Comparison of ENCODE assay signal across 9 cellular contexts in genomic region chr19:3784607-3785463, GRCh38. TPM values are rescaled to one million over a fixed set of nuclear protein-coding genes. Genes with fewer than 3 reads are reported as not detected.
DNase-seq lines count a peak whose midpoint lies in the region; ATAC-seq and TF ChIP-seq lines count a peak whose summit lies in the region.
"Had no signal": no experiment of that assay in that cellular context is flagged by ENCODE, and none has a peak within 500 bp of the region (broad histone marks: within the 10 kb centered on the region; RNA-seq: fewer than 3 reads in every experiment).

No MANE protein-coding gene starts in this region.

- no peak overlapping the region for H2AFZ ChIP-seq in smooth muscle cell (ENCODE audit: low read depth)

- no peak overlapping the region for H3K9ac ChIP-seq in smooth muscle cell (ENCODE audit: low read depth)

- TF ChIP-seq CTCF in RWPE2 (IDR thresholded peaks at IDR 0.05; ENCODE audit: poor library complexity, severe bottlenecking): no peak
- no peak for TF ChIP-seq CTCF in foreskin fibroblast (IDR thresholded peaks at IDR 0.05; ENCODE audit: low read depth, low read length)
- no peak for TF ChIP-seq CTCF in smooth muscle cell (IDR thresholded peaks at IDR 0.05; ENCODE audit: borderline replicate concordance, insufficient read depth, poor library complexity, severe bottlenecking)
- TF ChIP-seq CTCF in ascending aorta (IDR thresholded peaks at IDR 0.05): no peak
- TF ChIP-seq CTCF in vagina (IDR thresholded peaks at IDR 0.05): no peak

- H3K4me1 Mint-ChIP-seq in T-helper 2 cell treated with Interferon-gamma antibody and Interleukin-4, amounts not matched to agents 5 μg/mL and 100 μg/mL, for 36 hours (ENCODE audit: low read depth): peaks cover 4% of the 10 kb centered on the region

- H3K4me2 ChIP-seq in smooth muscle cell: peak overlapping the region; percentile 84

- 51% methylated on average over 17 of the region's 25 CpGs for WGBS in smooth muscle cell (ENCODE audit: low lambda C conversion rate)

- peaks cover 15% of the 10 kb centered on the region for H3K36me3 Mint-ChIP-seq in T-helper 2 cell treated with Interferon-gamma antibody and Interleukin-4, amounts not matched to agents 5 μg/mL and 100 μg/mL, for 36 hours (ENCODE audit: low read depth)

- TF ChIP-seq POLR2A in vagina (IDR thresholded peaks at IDR 0.05): no peak

- H3K4me3 ChIP-seq in RWPE2 (ENCODE audit: severe bottlenecking) (peak overlapping the region; percentile 37), foreskin fibroblast (ENCODE audit: low read depth in 1 of 2, low read length in 2 of 2) (no peak overlapping the region), smooth muscle cell (no peak overlapping the region), ascending aorta (peak overlapping the region in 1 of 2 donors; percentile 50), vagina (peak overlapping the region in 1 of 2 donors; percentile 32)

- H3K27me3 Mint-ChIP-seq in T-helper 2 cell treated with Interferon-gamma antibody and Interleukin-4, amounts not matched to agents 5 μg/mL and 100 μg/mL, for 36 hours (ENCODE audit: low read depth): peaks cover 3% of the 10 kb centered on the region

- H3K4me1 ChIP-seq in RWPE2 (ENCODE audit: insufficient read depth, poor library complexity, severe bottlenecking) (no peaks in the 10 kb centered on the region), smooth muscle cell (ENCODE audit: low read depth) (peaks cover 4% of the 10 kb centered on the region), ascending aorta (no peaks in the 10 kb centered on the region), vagina (peaks cover 10% of the 10 kb centered on the region)

- peak; percentile 78 for ATAC-seq in RWPE2 (ENCODE audit: low read depth)

- no peaks in the 10 kb centered on the region for H3F3A ChIP-seq in smooth muscle cell (ENCODE audit: low read depth)

- H3K9me3 Mint-ChIP-seq in T-helper 2 cell treated with Interferon-gamma antibody and Interleukin-4, amounts not matched to agents 5 μg/mL and 100 μg/mL, for 36 hours: peaks cover 20% of the 10 kb centered on the region

- H3K36me3 ChIP-seq in RWPE2 (ENCODE audit: low read depth) (no peaks in the 10 kb centered on the region), smooth muscle cell (ENCODE audit: low read depth) (no peaks in the 10 kb centered on the region), ascending aorta (no peaks in the 10 kb centered on the region), vagina (no peaks in the 10 kb centered on the region)

- H3K27me3 ChIP-seq in RWPE2 (ENCODE audit: insufficient read depth, poor library complexity, severe bottlenecking) (peaks cover 10% of the 10 kb centered on the region), smooth muscle cell (ENCODE audit: low read depth) (peaks cover 35% of the 10 kb centered on the region), ascending aorta (no peaks in the 10 kb centered on the region), vagina (peaks cover 9% of the 10 kb centered on the region)

- no peaks in the 10 kb centered on the region for H4K20me1 ChIP-seq in smooth muscle cell (ENCODE audit: low read depth)

- H3K27ac ChIP-seq in RWPE2 (ENCODE audit: poor library complexity, severe bottlenecking): no peak overlapping the region
- H3K27ac ChIP-seq in smooth muscle cell (ENCODE audit: low read depth): no peak overlapping the region
- H3K27ac ChIP-seq in ascending aorta: no peak overlapping the region
- H3K27ac ChIP-seq in vagina: no peak overlapping the region

- no peak for DNase-seq in T-helper 2 cell treated with Interferon-gamma antibody and Interleukin-4, amounts not matched to agents 5 μg/mL and 100 μg/mL, for 36 hours (ENCODE audit: low spot score)
- DNase-seq in T-helper 2 cell (no peak), RWPE2 (ENCODE audit: low spot score) (peak; percentile 45), foreskin fibroblast (peak; percentile 7 to 26), smooth muscle cell (lab: John Stamatoyannopoulos, UW; ENCODE audit: unreplicated experiment) (no peak), HUDEP-2 (lab: John Stamatoyannopoulos, UW; ENCODE audit: unreplicated experiment in 76 of 76) (no peak), ascending aorta (ENCODE audit: low spot score in 2 of 2) (no peak), vagina (ENCODE audit: extremely low spot score in 2 of 2) (no peak)
- DNase-seq: effector CD8-positive, alpha-beta T cell had no signal

- peaks cover 7% of the 10 kb centered on the region for H3K9me3 ChIP-seq in RWPE2 (ENCODE audit: severe bottlenecking)
- peaks cover 8% of the 10 kb centered on the region for H3K9me3 ChIP-seq in smooth muscle cell (replicated peaks; ENCODE audit: low read depth)
- peaks cover 17 to 22% of the 10 kb centered on the region in 2 donors for H3K9me3 ChIP-seq in ascending aorta
- peaks cover 10% of the 10 kb centered on the region for H3K9me3 ChIP-seq in vagina

- intact Hi-C loops in ascending aorta (cut with DNase I) (no loop called here), vagina (cut with DNase I) (no loop called here)

- no peaks in the 10 kb centered on the region for H3K79me2 ChIP-seq in smooth muscle cell (ENCODE audit: low read depth)

- peak overlapping the region; percentile 67 for H3K27ac Mint-ChIP-seq in T-helper 2 cell treated with Interferon-gamma antibody and Interleukin-4, amounts not matched to agents 5 μg/mL and 100 μg/mL, for 36 hours

- peak overlapping the region; percentile 78 for H3K4me3 Mint-ChIP-seq in T-helper 2 cell treated with Interferon-gamma antibody and Interleukin-4, amounts not matched to agents 5 μg/mL and 100 μg/mL, for 36 hours

RNA-seq across cellular contexts. Expression of gene MATK, which starts 1.3 kb away (rescaled TPM):
- total RNA-seq in smooth muscle cell (not detected in 2 replicates), ascending aorta (not detected), vagina (1.2 TPM)
- not detected in 2 replicates for polyA plus RNA-seq in smooth muscle cell

RNA-seq across cellular contexts. Expression of gene RAX2, which starts 12.8 kb away (rescaled TPM):
- not detected in 2 replicates for total RNA-seq in smooth muscle cell
- polyA plus RNA-seq in smooth muscle cell: not detected in 2 replicates
- not detected for total RNA-seq in ascending aorta
- total RNA-seq in vagina: not detected

RNA-seq across cellular contexts. Expression of gene MRPL54, which starts 22.4 kb away (rescaled TPM):
- 19.5 and 33.8 TPM in 2 replicates for total RNA-seq in smooth muscle cell
- polyA plus RNA-seq in smooth muscle cell: 60.8 and 64.4 TPM in 2 replicates
- 34.9 TPM for total RNA-seq in ascending aorta
- 30.4 TPM for total RNA-seq in vagina

RNA-seq across cellular contexts. Expression of gene APBA3, which starts 23.3 kb away (rescaled TPM):
- total RNA-seq in smooth muscle cell: 7.7 and 16.1 TPM in 2 replicates
- 27.9 and 28.4 TPM in 2 replicates for polyA plus RNA-seq in smooth muscle cell
- total RNA-seq in ascending aorta: 58.9 TPM
- 46.2 TPM for total RNA-seq in vagina

Comparison
In these comparisons a context has a peak if more than half of its experiments do, and no peak if none do; other contexts are left out.
1. DNase-seq: peak in RWPE2 (single experiment) and foreskin fibroblast (2 of 2); none in T-helper 2 cell treated with Interferon-gamma antibody and Interleukin-4, amounts not matched to agents 5 μg/mL and 100 μg/mL, for 36 hours (single experiment), T-helper 2 cell (0 of 5), smooth muscle cell (single experiment), HUDEP-2 (0 of 76), ascending aorta (0 of 2) and vagina (0 of 2).